16 cellular contexts compared by ENCODE assay signal in the genomic region with DNA sequence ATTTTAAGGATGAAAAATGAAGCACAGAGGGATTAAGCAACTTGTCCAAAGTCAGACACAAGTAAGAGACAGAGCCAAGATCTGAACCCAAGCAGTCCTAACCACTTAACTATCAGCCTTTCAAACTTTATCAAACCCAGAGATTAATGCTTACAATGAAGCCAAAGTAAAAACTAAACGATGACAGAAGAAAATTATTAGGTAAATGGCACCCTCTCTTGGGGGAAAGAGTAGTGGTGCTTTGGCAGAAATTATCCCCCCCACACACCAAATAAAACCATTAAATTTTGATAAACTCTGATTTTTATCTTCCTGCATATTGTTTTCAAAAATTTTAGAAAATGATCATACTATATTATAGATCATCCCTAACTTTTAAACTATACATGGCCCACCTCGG.
"Had no signal": no experiment of that assay in that cellular context is flagged by ENCODE, and none has a peak within 500 bp of the region (broad histone marks: within the 10 kb centered on the region; RNA-seq: fewer than 3 reads in every experiment).

No MANE protein-coding gene starts in this region.

- H3K36me3 ChIP-seq: gastroesophageal sphincter, heart right ventricle, ovary, upper lobe of left lung had no signal

- H3K4me1 ChIP-seq: gastroesophageal sphincter, testis, upper lobe of left lung had no signal

- DNase-seq: activated CD4-positive, alpha-beta T cell treated with anti-CD3 and anti-CD28 coated beads, Interleukin-2, amount 50 U/mL, for 48 hours; activated naive CD4-positive, alpha-beta T cell treated with anti-CD3 and anti-CD28 coated beads, Interleukin-2, amount 10 ng/mL, durations not matched to agents 7 days and 5 days; dermis blood vessel endothelial cell; effector memory CD8-positive, alpha-beta T cell; heart right ventricle; left colon; midbrain; ovary; stimulated activated naive CD8-positive, alpha-beta T cell treated with anti-CD3 and anti-CD28 coated beads, Interleukin-15, amount 100 ng/mL, for 72 hours; T1000; testis; upper lobe of left lung had no signal

- FAIRE-seq: astrocyte, bronchial epithelial cell had no signal

- H3K27me3 ChIP-seq: gastroesophageal sphincter, heart right ventricle, ovary, testis, upper lobe of left lung had no signal

- H3K4me3 ChIP-seq: gastroesophageal sphincter, heart right ventricle, ovary, testis, upper lobe of left lung had no signal

- H3K27ac ChIP-seq: epithelial cell of prostate, gastroesophageal sphincter, heart right ventricle, ovary, testis, upper lobe of left lung had no signal

- H3K9me3 ChIP-seq: ovary, testis, upper lobe of left lung had no signal
